ENCODE assay signal across 15 cellular contexts in the genomic region with DNA sequence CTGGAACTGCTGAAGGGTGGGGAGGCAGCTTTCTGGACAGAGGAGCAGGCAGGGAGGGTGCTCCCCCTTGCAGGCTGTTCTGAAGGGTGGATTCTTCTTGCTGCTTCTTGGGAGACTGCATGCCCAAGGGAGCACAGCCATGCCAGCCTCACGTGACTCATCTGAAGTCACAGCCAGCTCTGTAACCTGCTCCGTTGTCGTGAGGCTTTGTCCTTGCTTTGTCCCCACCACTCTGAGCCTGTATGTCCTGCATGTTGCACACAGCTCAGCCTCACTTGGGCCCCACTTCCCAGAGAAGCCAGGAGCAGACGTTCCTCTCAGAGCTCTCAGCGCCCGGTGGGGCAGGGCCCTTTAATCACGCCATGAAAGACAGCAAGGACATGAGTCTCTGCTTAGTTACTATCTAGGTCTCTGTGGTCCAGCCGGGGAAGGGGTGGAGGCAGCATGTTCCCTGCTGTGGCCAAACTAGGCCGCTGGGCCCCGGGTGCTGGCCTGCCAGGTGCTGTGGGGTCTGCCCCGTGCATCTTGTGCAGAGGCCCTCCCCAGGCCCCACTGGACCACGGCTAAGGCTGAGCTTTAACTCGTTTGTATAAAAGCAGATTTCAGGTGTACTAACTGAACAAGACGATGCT.
DNase-seq lines count a peak whose midpoint lies in the region; ATAC-seq and TF ChIP-seq lines count a peak whose summit lies in the region.
"Had no signal": no experiment of that assay in that cellular context is flagged by ENCODE, and none has a peak within 500 bp of the region (broad histone marks: within the 10 kb centered on the region; RNA-seq: fewer than 3 reads in every experiment).

No MANE protein-coding gene starts in this region.

- no peak overlapping the region for H3K4me3 ChIP-seq in lower lobe of right lung
- no peak overlapping the region for H3K4me3 ChIP-seq in thyroid gland (replicated peaks in 1 of 3)
- H3K4me3 ChIP-seq: colonic mucosa, pancreas had no signal

- no peaks in the 10 kb centered on the region for H3K36me3 Mint-ChIP-seq in chondrocyte (ENCODE audit: low read depth)

- TF ChIP-seq POLR2A in thyroid gland (IDR thresholded peaks at IDR 0.05): no peak

- intact Hi-C loops in lower lobe of right lung (cut with DNase I): no loop called here
- intact Hi-C loops in thyroid gland (cut with DNase I): no loop called here

- H3K9me3 Mint-ChIP-seq in chondrocyte (ENCODE audit: low read depth): no peaks in the 10 kb centered on the region
- H3K9me3 Mint-ChIP-seq: activated CD4-positive, alpha-beta T cell treated with anti-CD3 and anti-CD28 coated beads, Interleukin-2, amount 10 ng/mL, durations not matched to agents 24 days and 14 days had no signal

- H3K27ac ChIP-seq in lower lobe of right lung: no peak overlapping the region
- H3K27ac ChIP-seq in thyroid gland: no peak overlapping the region
- H3K27ac ChIP-seq: 22Rv1, colonic mucosa, pancreas had no signal

- ATAC-seq in activated CD4-positive, CD25-positive, alpha-beta regulatory T cell treated with anti-CD3 and anti-CD28 coated beads, Interleukin-2, amount 50 U/mL, for 24 hours: no peak
- no peak for ATAC-seq in lower lobe of right lung
- no peak for ATAC-seq in GM21576 (IDR thresholded peaks at IDR 0.05; ENCODE audit: unreplicated experiment)

- TF ChIP-seq CTCF in chondrocyte (IDR thresholded peaks at IDR 0.05): no peak
- TF ChIP-seq CTCF in lower lobe of right lung (IDR thresholded peaks at IDR 0.05): no peak
- no peak for TF ChIP-seq CTCF in thyroid gland (IDR thresholded peaks at IDR 0.05)

- H3K4me1 Mint-ChIP-seq in chondrocyte (ENCODE audit: low read depth): no peaks in the 10 kb centered on the region
- H3K4me1 Mint-ChIP-seq: activated CD4-positive, alpha-beta T cell treated with anti-CD3 and anti-CD28 coated beads, Interleukin-2, amount 10 ng/mL, durations not matched to agents 24 days and 14 days had no signal

- H3K4me1 ChIP-seq in lower lobe of right lung (peaks cover 6% of the 10 kb centered on the region), thyroid gland (peaks cover 5 to 23% of the 10 kb centered on the region in 2 donors)
- H3K4me1 ChIP-seq: colonic mucosa had no signal

- no peak overlapping the region for H3K27ac Mint-ChIP-seq in chondrocyte (ENCODE audit: unreplicated experiment)
- H3K27ac Mint-ChIP-seq: activated CD4-positive, alpha-beta T cell treated with anti-CD3 and anti-CD28 coated beads, Interleukin-2, amount 10 ng/mL, durations not matched to agents 24 days and 14 days had no signal

- 58 to 68% methylated on average over 9 to 14 of the region's 14 CpGs for WGBS in thyroid gland, 2 donors

- peak; percentile 17 for DNase-seq in activated CD4-positive, CD25-positive, alpha-beta regulatory T cell treated with anti-CD3 and anti-CD28 coated beads, Interleukin-2, amount 50 U/mL, for 72 hours
- DNase-seq in chondrocyte (ENCODE audit: low spot score) (peak; percentile 57), lower lobe of right lung (peak; percentile 25), thyroid gland (peak; percentile 73 to 76), NOMO-1 treated with dmso at 0.1 percent for 144 hours (lab: John Stamatoyannopoulos, UW; ENCODE audit: unreplicated experiment) (no peak), hippocampal formation (lab: John Stamatoyannopoulos, UW) (no peak)
- DNase-seq: activated CD4-positive, alpha-beta T cell treated with anti-CD3 and anti-CD28 coated beads, Interleukin-2, amount 10 ng/mL, durations not matched to agents 24 days and 14 days; activated naive CD4-positive, alpha-beta T cell; NCI-H1105 treated with DMSO at 0.1 percent for 48 hours; stimulated activated CD8-positive, alpha-beta memory T cell treated with anti-CD3 and anti-CD28 coated beads, Interleukin-4, amount 100 ng/mL, for 48 hours had no signal

- H3K36me3 ChIP-seq in lower lobe of right lung: no peaks in the 10 kb centered on the region
- H3K36me3 ChIP-seq in thyroid gland: no peaks in the 10 kb centered on the region
- H3K36me3 ChIP-seq: colonic mucosa, pancreas had no signal

- no peaks in the 10 kb centered on the region for H3K9me3 ChIP-seq in lower lobe of right lung
- H3K9me3 ChIP-seq in thyroid gland: no peaks in the 10 kb centered on the region
- H3K9me3 ChIP-seq: colonic mucosa, pancreas had no signal

- no peaks in the 10 kb centered on the region for H3K27me3 Mint-ChIP-seq in chondrocyte (ENCODE audit: low read depth)
- H3K27me3 Mint-ChIP-seq: activated CD4-positive, alpha-beta T cell treated with anti-CD3 and anti-CD28 coated beads, Interleukin-2, amount 10 ng/mL, durations not matched to agents 24 days and 14 days had no signal

- no peaks in the 10 kb centered on the region for H3K27me3 ChIP-seq in lower lobe of right lung (ENCODE audit: low read depth)
- no peaks in the 10 kb centered on the region for H3K27me3 ChIP-seq in thyroid gland
- H3K27me3 ChIP-seq: colonic mucosa, pancreas had no signal

- H3K4me3 Mint-ChIP-seq in chondrocyte (ENCODE audit: unreplicated experiment): no peak overlapping the region
- H3K4me3 Mint-ChIP-seq: activated CD4-positive, alpha-beta T cell treated with anti-CD3 and anti-CD28 coated beads, Interleukin-2, amount 10 ng/mL, durations not matched to agents 24 days and 14 days had no signal

Comparison
In these comparisons a context has a peak if more than half of its experiments do, and no peak if none do; other contexts are left out.
1. DNase-seq: peak in activated CD4-positive, CD25-positive, alpha-beta regulatory T cell treated with anti-CD3 and anti-CD28 coated beads, Interleukin-2, amount 50 U/mL, for 72 hours (single experiment), chondrocyte (single experiment), lower lobe of right lung (single experiment) and thyroid gland (2 of 2); none in NOMO-1 treated with dmso at 0.1 percent for 144 hours (single experiment) and hippocampal formation (0 of 2).